ENCODE assay signal across 9 cellular contexts in the genomic region with DNA sequence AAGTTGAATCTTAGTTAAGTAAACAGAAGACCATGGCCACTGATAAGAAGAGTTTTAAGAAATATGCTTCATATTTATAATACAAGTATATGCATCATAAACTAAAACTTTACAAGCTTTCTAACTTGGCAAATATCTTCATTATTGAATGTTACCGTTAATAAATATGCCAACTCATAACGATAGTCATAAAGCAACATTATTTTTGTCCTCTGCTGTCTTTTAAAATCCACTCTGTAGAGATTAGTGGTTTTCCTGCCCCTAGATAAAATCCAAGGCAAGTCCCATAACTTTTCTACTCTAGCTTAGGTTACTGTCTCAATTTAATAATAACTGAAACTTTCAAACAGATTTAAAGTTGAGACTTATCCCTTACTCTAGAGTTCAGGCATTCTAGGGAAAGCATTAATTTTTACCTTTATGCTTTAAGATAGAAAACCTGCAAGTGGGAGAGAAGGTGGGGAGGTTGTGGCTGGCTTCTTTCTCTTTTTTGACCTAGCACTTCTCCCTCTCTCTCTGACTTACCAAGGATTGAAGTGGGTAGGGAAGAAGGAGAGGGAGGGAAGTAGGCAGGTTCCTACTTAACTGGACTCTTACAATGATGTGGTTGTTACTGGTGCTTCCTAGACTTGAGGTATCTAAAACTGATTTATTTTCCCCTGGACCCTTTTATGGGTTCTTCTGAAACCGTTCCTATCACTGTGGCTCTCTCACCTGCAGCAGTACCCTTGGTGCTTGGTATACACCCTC. TPM values are rescaled to one million over a fixed set of nuclear protein-coding genes. Genes with fewer than 3 reads are reported as not detected.
DNase-seq lines count a peak whose midpoint lies in the region; ATAC-seq and TF ChIP-seq lines count a peak whose summit lies in the region.
"Had no signal": no experiment of that assay in that cellular context is flagged by ENCODE, and none has a peak within 500 bp of the region (broad histone marks: within the 10 kb centered on the region; RNA-seq: fewer than 3 reads in every experiment).

No MANE protein-coding gene starts in this region.

- H3K36me3 Mint-ChIP-seq in CD4-positive, alpha-beta memory T cell: peaks cover 16 to 40% of the 10 kb centered on the region in 2 donors
- H3K36me3 Mint-ChIP-seq in central memory CD8-positive, alpha-beta T cell (ENCODE audit: insufficient read depth): peaks cover 19% of the 10 kb centered on the region

- H3K4me3 ChIP-seq in CD4-positive, alpha-beta memory T cell (ENCODE audit: low read length in 2 of 2): no peak overlapping the region
- H3K4me3 ChIP-seq in Loucy (ENCODE audit: low read length, poor library complexity, severe bottlenecking) (no peak overlapping the region), ovary (no peak overlapping the region), OCI-LY7 (ENCODE audit: low read depth, low read length, poor library complexity, severe bottlenecking) (no peak overlapping the region)

- H2AFZ ChIP-seq in Loucy (ENCODE audit: low read length): no peak overlapping the region
- no peak overlapping the region for H2AFZ ChIP-seq in OCI-LY7 (ENCODE audit: low read length)

- peak overlapping the region; percentile 79 to 91 (median 89) for H3K27ac Mint-ChIP-seq in CD4-positive, alpha-beta memory T cell
- H3K27ac Mint-ChIP-seq in central memory CD8-positive, alpha-beta T cell (ENCODE audit: low read depth): peak overlapping the region; percentile 30

- H3K9ac ChIP-seq in Loucy (ENCODE audit: low read depth, low read length, poor library complexity, severe bottlenecking): no peak overlapping the region

- peaks cover 46 to 82% (median 63%) of the 10 kb centered on the region in 4 donors for H3K4me1 Mint-ChIP-seq in CD4-positive, alpha-beta memory T cell
- peaks cover 42% of the 10 kb centered on the region for H3K4me1 Mint-ChIP-seq in central memory CD8-positive, alpha-beta T cell

- H3K4me1 ChIP-seq in CD4-positive, alpha-beta memory T cell (ENCODE audit: insufficient read depth, low read length): peaks cover 78% of the 10 kb centered on the region
- H3K4me1 ChIP-seq in Loucy (ENCODE audit: insufficient read depth, low read length, poor library complexity, severe bottlenecking) (peaks cover 22% of the 10 kb centered on the region), ovary (ENCODE audit: insufficient read depth) (peaks cover 5% of the 10 kb centered on the region), OCI-LY7 (ENCODE audit: insufficient read depth, low read length, poor library complexity, severe bottlenecking) (no peaks in the 10 kb centered on the region)

- no peak for DNase-seq in CD4-positive, alpha-beta memory T cell
- no peak for DNase-seq in central memory CD8-positive, alpha-beta T cell (ENCODE audit: low spot score in 2 of 2)
- DNase-seq in ovary (no peak), GM20000 (ENCODE audit: low spot score) (no peak), OCI-LY7 (ENCODE audit: low spot score) (no peak)
- DNase-seq: NCI-H446 had no signal

- POLR2A ChIA-PET in CD4-positive, alpha-beta memory T cell (lab: Charles Lee; ENCODE audit: partially characterized antibody): interaction anchor here (0.6 to 2.6 kb wide), 3 partner anchors 16 to 28 kb away, joined by 3 to 11 read pairs (median 5); no protein-coding TSS in a partner anchor
- POLR2A ChIA-PET in OCI-LY7 (lab: Charles Lee): interaction anchor here (1.4 to 2.4 kb wide), 2 partner anchors 11 to 12 kb away, joined by 3 to 20 read pairs; no protein-coding TSS in a partner anchor

- TF ChIP-seq CTCF in Loucy (conservative IDR thresholded peaks at IDR 0.05; ENCODE audit: low read length) (no peak), ovary (IDR thresholded peaks at IDR 0.05) (no peak), GM20000 (IDR thresholded peaks at IDR 0.05; ENCODE audit: extremely low read depth, missing control alignments) (no peak), OCI-LY7 (conservative IDR thresholded peaks at IDR 0.05; ENCODE audit: low read length) (no peak)

- 33 to 34% (median 33%) methylated on average over 3 of the region's 3 CpGs for WGBS in ovary, 3 donors

- H3K79me2 ChIP-seq in Loucy (ENCODE audit: insufficient read depth, low read length) (no peaks in the 10 kb centered on the region), OCI-LY7 (ENCODE audit: insufficient read depth, low read depth, low read length) (peaks cover 4% of the 10 kb centered on the region; the same call in 1 of the 2 replicates)

- H3K27me3 Mint-ChIP-seq in CD4-positive, alpha-beta memory T cell: no peaks in the 10 kb centered on the region
- no peaks in the 10 kb centered on the region for H3K27me3 Mint-ChIP-seq in central memory CD8-positive, alpha-beta T cell

- H3K9me3 ChIP-seq in CD4-positive, alpha-beta memory T cell (ENCODE audit: control insufficient read depth in 1 of 2, low read length in 2 of 2): no peaks in the 10 kb centered on the region
- H3K9me3 ChIP-seq in Loucy (ENCODE audit: insufficient read depth, low read depth, low read length) (no peaks in the 10 kb centered on the region), ovary (no peaks in the 10 kb centered on the region), OCI-LY7 (ENCODE audit: low read length) (no peaks in the 10 kb centered on the region)

- no TSS peak for BruUV-seq in OCI-LY7 (replicated peaks; lab: Mats Ljungman, UMichigan)

- no peaks in the 10 kb centered on the region for H3K27me3 ChIP-seq in CD4-positive, alpha-beta memory T cell (ENCODE audit: insufficient read depth, low read length)
- no peaks in the 10 kb centered on the region for H3K27me3 ChIP-seq in Loucy (ENCODE audit: insufficient read depth, low read length, poor library complexity, severe bottlenecking)
- no peaks in the 10 kb centered on the region for H3K27me3 ChIP-seq in ovary

- no peak for TF ChIP-seq POLR2A in ovary (IDR thresholded peaks at IDR 0.05)

- H3K4me2 ChIP-seq in Loucy (ENCODE audit: low read depth, low read length, poor library complexity, severe bottlenecking) (peak overlapping the region; percentile 20), OCI-LY7 (ENCODE audit: low read length) (no peak overlapping the region)

- peak overlapping the region in 7 of 8 donors; percentile 1 to 72 (median 44) for H3K4me3 Mint-ChIP-seq in CD4-positive, alpha-beta memory T cell
- H3K4me3 Mint-ChIP-seq in central memory CD8-positive, alpha-beta T cell: no peak overlapping the region

- H3F3A ChIP-seq in Loucy (ENCODE audit: low read depth): no peaks in the 10 kb centered on the region

- H4K20me1 ChIP-seq in Loucy (ENCODE audit: insufficient read depth, low read length, poor library complexity, severe bottlenecking): peaks cover 6% of the 10 kb centered on the region
- no peaks in the 10 kb centered on the region for H4K20me1 ChIP-seq in OCI-LY7 (ENCODE audit: insufficient read depth, low read length)

- intact Hi-C loops in CD4-positive, alpha-beta memory T cell (cut with micrococcal nuclease): loop anchor here (1.0 kb wide), 1 partner anchor 28 kb away; no protein-coding TSS in a partner anchor
- intact Hi-C loops in ovary (cut with DNase I): no loop called here
- intact Hi-C loops in OCI-LY7 (cut with micrococcal nuclease; ENCODE audit: unreplicated experiment): no loop called here

- H3K9me3 Mint-ChIP-seq in CD4-positive, alpha-beta memory T cell: no peaks in the 10 kb centered on the region
- no peaks in the 10 kb centered on the region for H3K9me3 Mint-ChIP-seq in central memory CD8-positive, alpha-beta T cell

- H3K36me3 ChIP-seq in CD4-positive, alpha-beta memory T cell (ENCODE audit: insufficient read depth, low read length): peaks cover under 1% of the 10 kb centered on the region
- H3K36me3 ChIP-seq in Loucy (ENCODE audit: insufficient read depth, low read length) (peaks cover 7% of the 10 kb centered on the region; the same call in 1 of the 2 replicates), ovary (no peaks in the 10 kb centered on the region), OCI-LY7 (ENCODE audit: insufficient read depth, low read length) (peaks cover 68% of the 10 kb centered on the region)

- peak overlapping the region; percentile 35 for H3K27ac ChIP-seq in CD4-positive, alpha-beta memory T cell (ENCODE audit: low read depth, low read length)
- H3K27ac ChIP-seq in ovary (peak overlapping the region; percentile 31 to 58), OCI-LY7 (ENCODE audit: low read depth, low read length, poor library complexity, severe bottlenecking) (no peak overlapping the region)

- CTCF ChIA-PET in CD4-positive, alpha-beta memory T cell (lab: Charles Lee; ENCODE audit: partially characterized antibody): interaction anchor here (1.5 kb wide), 1 partner anchor 22 kb away, joined by 6 read pairs; no protein-coding TSS in a partner anchor
- CTCF ChIA-PET in OCI-LY7 (lab: Charles Lee; ENCODE audit: unreplicated experiment): no interaction called here

- H3K9me2 ChIP-seq in Loucy (replicated peaks; ENCODE audit: low read depth, low read length) (no peaks in the 10 kb centered on the region), OCI-LY7 (ENCODE audit: insufficient read depth, low read length) (no peaks in the 10 kb centered on the region)

- no peak for TF ChIP-seq EP300 in ovary (IDR thresholded peaks at IDR 0.05)

- no peak for ATAC-seq in central memory CD8-positive, alpha-beta T cell (replicated peaks; ENCODE audit: extremely low read depth, poor library complexity, severe bottlenecking)
- no peak for ATAC-seq in HG03460 (IDR thresholded peaks at IDR 0.05; ENCODE audit: unreplicated experiment)
- no peak for ATAC-seq in GM18873 (IDR thresholded peaks at IDR 0.05; ENCODE audit: low FRiP score, unreplicated experiment)

RNA-seq across cellular contexts. Expression of gene RNF145, which starts 29.6 kb away (rescaled TPM):
- total RNA-seq in CD4-positive, alpha-beta memory T cell: 10 to 100 TPM; 62.4 to 67.8 TPM
- polyA plus RNA-seq in CD4-positive, alpha-beta memory T cell: 10 to 100 TPM; 13.1 to 16.9 TPM
- total RNA-seq in ovary (10 to 100 TPM; 42.0 to 66.4 (median 53.4) TPM), OCI-LY7 (2022) (32.0 and 34.9 TPM in 2 replicates)
- 10 to 100 TPM; 39.0 to 62.6 TPM for polyA plus RNA-seq in ovary
- total RNA-seq in OCI-LY7 (2014; rRNA removed; shearing (Covaris generic)): 18.6 and 18.9 TPM in 2 replicates
